ENCODE assay signal across 1 cellular context in the genomic region with DNA sequence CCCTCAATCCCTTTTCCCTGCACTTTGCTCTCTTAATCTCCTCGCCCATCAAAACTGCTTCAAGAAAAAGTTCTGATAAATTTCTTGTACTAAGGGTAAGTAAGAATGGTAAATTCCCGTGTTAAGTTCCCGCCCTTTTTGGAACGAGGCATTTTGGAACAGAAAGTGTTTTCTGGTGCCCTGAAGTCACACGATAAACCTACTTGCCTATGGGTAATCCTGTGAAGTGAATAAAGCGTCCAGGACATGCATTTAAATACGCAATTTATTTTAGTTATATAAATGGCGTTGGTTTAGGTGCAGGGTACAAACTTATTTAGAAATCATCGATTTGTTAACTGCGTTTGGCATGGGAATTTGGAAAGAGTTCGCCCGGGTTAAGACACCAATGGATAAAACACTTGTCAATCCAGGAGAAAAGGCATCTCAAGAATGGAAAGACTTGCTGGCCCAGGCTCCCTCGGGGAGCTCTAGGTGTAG.
TF ChIP-seq lines count a peak whose summit lies in the region.

No MANE protein-coding gene starts in this region.

TF ChIP-seq in H1, 55 proteins besides CTCF, POLR2A, EP300 and RAD21 (continued from another document):
- no peak for TF ChIP-seq TBP (IDR thresholded peaks at IDR 0.05; ENCODE audit: low read depth, low read length)
- no peak for TF ChIP-seq FOSL1 (IDR thresholded peaks at IDR 0.05; ENCODE audit: insufficient read depth, low read depth, low read length)
- 0 out of 2 replicates have a peak, but pooled peaks have one; percentile 5 for TF ChIP-seq SP1 (IDR thresholded peaks at IDR 0.05; ENCODE audit: low read depth, low read length)
- no peak for TF ChIP-seq ZNF274 (IDR thresholded peaks at IDR 0.05; ENCODE audit: borderline replicate concordance, extremely low read depth, low read length)
- no peak for TF ChIP-seq SIRT6 (IDR thresholded peaks at IDR 0.05; ENCODE audit: low read length)
